ENCODE assay signal across 26 cellular contexts in genomic region chr15:66128116-66128715, GRCh38.
"Had no signal": no experiment of that assay in that cellular context is flagged by ENCODE, and none has a peak within 500 bp of the region (broad histone marks: within the 10 kb centered on the region; RNA-seq: fewer than 3 reads in every experiment).

No MANE protein-coding gene starts in this region.

- H3K4me1 Mint-ChIP-seq: activated B cell treated with CpG ODN at 0.5 μM for 24 hours; activated naive CD4-positive, alpha-beta T cell treated with anti-CD3 and anti-CD28 coated beads, Interleukin-2, amount 50 U/mL, for 24 hours had no signal

- DNase-seq: activated B cell treated with CpG ODN at 0.5 μM for 24 hours; activated CD4-positive, alpha-beta T cell treated with anti-CD3 and anti-CD28 coated beads for 4 hours; activated CD4-positive, alpha-beta T cell treated with anti-CD3 and anti-CD28 coated beads, Interleukin-2, amount 50 U/mL, for 48 hours; activated CD8-positive, alpha-beta memory T cell treated with anti-CD3 and anti-CD28 coated beads, Interleukin-2, amount 50 U/mL, for 48 hours; activated gamma-delta T cell; activated T-cell treated with anti-CD3 and anti-CD28 coated beads, Interleukin-2, amount 50 U/mL, for 48 hours; anterior cingulate cortex; brain microvascular endothelial cell; caudate nucleus; effector CD4-positive, alpha-beta T cell; erythroblast; foreskin fibroblast; nucleus accumbens; small intestine; stimulated activated CD4-positive, alpha-beta T cell treated with anti-CD3 and anti-CD28 coated beads, Interleukin-15, amount 100 ng/mL, for 24 hours; stimulated activated naive CD4-positive, alpha-beta T cell; T1000; testis had no signal

- FAIRE-seq: endometrium, small intestine had no signal

- H3K27ac ChIP-seq: brain microvascular endothelial cell, testis, vagina had no signal

- H3K27ac Mint-ChIP-seq: activated B cell treated with CpG ODN at 0.5 μM for 24 hours; activated naive CD4-positive, alpha-beta T cell treated with anti-CD3 and anti-CD28 coated beads, Interleukin-2, amount 50 U/mL, for 24 hours; dendritic cell treated with granulocyte-macrophage colony-stimulating factor and Interleukin-4, amounts not matched to agents 40 ng/mL and 50 ng/mL, for 4 days; nephron; T-helper 1 cell treated with Interleukin-12 subunit alpha and Interleukin-12 subunit beta and Interleukin-4 antibody, amounts not matched to agents 30 μg/mL and 1 μg/mL, for 36 hours; type B pancreatic cell had no signal

- H3K27me3 ChIP-seq: testis, vagina had no signal

- H3K4me3 ChIP-seq: testis, vagina had no signal

- H3K4me3 Mint-ChIP-seq: activated B cell treated with CpG ODN at 0.5 μM for 24 hours; activated naive CD4-positive, alpha-beta T cell treated with anti-CD3 and anti-CD28 coated beads, Interleukin-2, amount 50 U/mL, for 24 hours; dendritic cell treated with granulocyte-macrophage colony-stimulating factor and Interleukin-4, amounts not matched to agents 40 ng/mL and 50 ng/mL, for 4 days; nephron; T-helper 1 cell treated with Interleukin-12 subunit alpha and Interleukin-12 subunit beta and Interleukin-4 antibody, amounts not matched to agents 30 μg/mL and 1 μg/mL, for 36 hours; type B pancreatic cell had no signal

- H3K9me3 ChIP-seq: testis, vagina had no signal

- H3K36me3 ChIP-seq: brain microvascular endothelial cell, vagina had no signal

- H3K9me3 Mint-ChIP-seq: activated B cell treated with CpG ODN at 0.5 μM for 24 hours; activated naive CD4-positive, alpha-beta T cell treated with anti-CD3 and anti-CD28 coated beads, Interleukin-2, amount 50 U/mL, for 24 hours; dendritic cell treated with granulocyte-macrophage colony-stimulating factor and Interleukin-4, amounts not matched to agents 40 ng/mL and 50 ng/mL, for 4 days; nephron; T-helper 1 cell treated with Interleukin-12 subunit alpha and Interleukin-12 subunit beta and Interleukin-4 antibody, amounts not matched to agents 30 μg/mL and 1 μg/mL, for 36 hours; type B pancreatic cell had no signal

- H3K4me1 ChIP-seq: vagina had no signal

- ATAC-seq: sciatic nerve had no signal

- H3K36me3 Mint-ChIP-seq: activated naive CD4-positive, alpha-beta T cell treated with anti-CD3 and anti-CD28 coated beads, Interleukin-2, amount 50 U/mL, for 24 hours; type B pancreatic cell had no signal
